23 cellular contexts compared by ENCODE assay signal in the genomic region with DNA sequence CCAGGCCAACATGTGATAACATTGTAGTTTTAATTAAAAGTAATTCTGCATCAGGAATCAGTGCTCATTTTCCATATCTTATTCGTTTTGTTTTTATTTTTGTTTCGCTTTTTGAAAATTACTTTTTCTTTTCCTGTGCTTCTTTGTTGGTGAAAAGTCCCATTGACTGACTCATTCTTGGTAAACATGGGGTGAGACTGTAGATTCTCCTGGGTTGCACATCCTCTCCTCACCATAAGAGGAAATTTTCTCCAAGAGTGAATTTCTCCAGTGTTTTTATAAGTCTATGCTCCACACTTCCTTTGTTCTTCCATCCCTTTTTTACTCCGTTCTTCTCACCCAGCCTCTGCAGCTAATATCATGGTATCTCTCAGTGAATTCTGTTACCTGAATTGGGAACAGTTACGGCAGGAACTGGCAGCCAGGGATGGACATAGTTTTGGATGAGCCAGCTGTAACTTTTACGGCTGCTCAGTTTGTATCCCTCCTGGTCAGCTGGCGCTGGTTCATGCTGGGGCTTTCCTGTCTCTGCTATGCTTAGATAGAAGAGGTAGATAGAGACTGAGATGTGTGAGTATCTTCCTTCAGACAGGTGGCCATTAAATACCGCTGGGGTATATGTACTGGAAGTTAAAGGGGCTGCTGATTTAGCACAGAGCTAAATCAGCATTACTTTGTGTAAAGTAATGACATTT.
A peak's percentile ranks its signal among the peaks of the same experiment; 100 is the strongest.
DNase-seq lines count a peak whose midpoint lies in the region; ATAC-seq, FAIRE-seq and TF ChIP-seq lines count a peak whose summit lies in the region.
"Had no signal": no experiment of that assay in that cellular context is flagged by ENCODE, and none has a peak within 500 bp of the region (broad histone marks: within the 10 kb centered on the region; RNA-seq: fewer than 3 reads in every experiment).

No MANE protein-coding gene starts in this region.

- dilution Hi-C loops in IMR-90 (cut with HindIII; ENCODE audit: low sequenced_read_pairs, unreplicated experiment): no loop called here

- H3K27me3 ChIP-seq in IMR-90 (ENCODE audit: control insufficient read depth, insufficient read depth, low read length) (no peaks in the 10 kb centered on the region), K562 (ENCODE audit: control insufficient read depth in 2 of 2, insufficient read depth in 2 of 2, low read length in 2 of 2) (no peaks in the 10 kb centered on the region), HepG2 (ENCODE audit: control insufficient read depth in 1 of 2, insufficient read depth in 2 of 2, low read length in 2 of 2) (no peaks in the 10 kb centered on the region)
- H3K27me3 ChIP-seq: MG63 had no signal

- DNase-seq in EL (peak; percentile 6), IMR-90 (peak; percentile 22), K562 (ENCODE audit: extremely low read depth in 1 of 4, low spot score in 3 of 4) (no peak), HepG2 (ENCODE audit: low spot score) (no peak), G401 (ENCODE audit: low spot score) (no peak), NCI-H1436 treated with DMSO at 0.1 percent for 48 hours (lab: John Stamatoyannopoulos, UW) (no peak)
- no peak for DNase-seq in NK-92 treated with Interleukin-12 subunit alpha and Interleukin-12 subunit beta, amount 100 ng/mL, for 24 hours (lab: John Stamatoyannopoulos, UW)
- DNase-seq: ACHN; Calu3; CD4-positive, CD25-positive, alpha-beta regulatory T cell; DMS79 treated with DMSO at 0.1 percent for 48 hours; MG63; NCI-H1105; NCI-H187 treated with DMSO at 0.1 percent for 48 hours; NCI-H2171; NCI-H446 treated with DMSO at 0.1 percent for 48 hours; NCI-H774; SK-N-SH had no signal

- peaks cover 2% of the 10 kb centered on the region; the same call in 1 of the 2 replicates for H3K4me1 ChIP-seq in IMR-90 (ENCODE audit: control insufficient read depth, insufficient read depth, low read length)
- no peaks in the 10 kb centered on the region for H3K4me1 ChIP-seq in K562 (replicated peaks in 1 of 2; ENCODE audit: control insufficient read depth in 2 of 2, insufficient read depth in 2 of 2, low read length in 2 of 2)
- no peaks in the 10 kb centered on the region for H3K4me1 ChIP-seq in HepG2 (ENCODE audit: insufficient read depth, low read length)

- H3K4me2 ChIP-seq in IMR-90 (ENCODE audit: low read depth, low read length): peak overlapping the region; percentile 35; the same call in 1 of the 2 replicates
- no peak overlapping the region for H3K4me2 ChIP-seq in K562 (ENCODE audit: insufficient read depth, low read length)
- no peak overlapping the region for H3K4me2 ChIP-seq in HepG2 (ENCODE audit: low read depth, low read length)
- H3K4me2 ChIP-seq: KMS-11, SK-N-SH had no signal

- no TSS peak for BruUV-seq in IMR-90 (replicated peaks; lab: Mats Ljungman, UMichigan)
- BruUV-seq in K562 (replicated peaks; lab: Mats Ljungman, UMichigan): no TSS peak
- no TSS peak for BruUV-seq in HepG2 (replicated peaks; lab: Mats Ljungman, UMichigan)

- CTCF ChIA-PET in IMR-90 (lab: Yijun Ruan, JAX) (no interaction called here), K562 (lab: Yijun Ruan, JAX; ENCODE audit: low intra/inter-chr PET ratio) (no interaction called here), HepG2 (lab: Yijun Ruan, JAX; ENCODE audit: low intra/inter-chr PET ratio, low total read pairs) (no interaction called here)

- H3K9ac ChIP-seq in IMR-90 (ENCODE audit: low read depth, low read length): no peak overlapping the region
- no peak overlapping the region for H3K9ac ChIP-seq in K562 (ENCODE audit: insufficient read depth in 1 of 2, low read depth in 2 of 2, low read length in 2 of 2)
- H3K9ac ChIP-seq in HepG2 (ENCODE audit: insufficient read depth, low read depth, low read length): no peak overlapping the region
- H3K9ac ChIP-seq: KMS-11, SK-N-SH had no signal

- H3K56ac ChIP-seq in IMR-90 (ENCODE audit: extremely low read depth, insufficient read depth, low read length): no peak overlapping the region

- H3K79me2 ChIP-seq in K562 (ENCODE audit: control insufficient read depth, insufficient read depth, low read length): no peaks in the 10 kb centered on the region
- peaks cover 3% of the 10 kb centered on the region for H3K79me2 ChIP-seq in HepG2 (ENCODE audit: insufficient read depth, low read length)

- H3K23ac ChIP-seq in IMR-90 (ENCODE audit: low read depth, low read length): no peak overlapping the region

- peaks cover 11 to 13% of the 10 kb centered on the region in 2 experiments for H3K79me1 ChIP-seq in IMR-90 (ENCODE audit: low read depth in 1 of 2, low read length in 2 of 2)

- no peak overlapping the region for H2AK5ac ChIP-seq in IMR-90 (ENCODE audit: low read depth, low read length)

- in situ Hi-C loops in IMR-90 (cut with MboI; ENCODE audit: low sequenced_read_pairs) (no loop called here), K562 (cut with MboI) (no loop called here), HepG2 (cut with HindIII; ENCODE audit: extremely low pct_ligation_motif_present, low pct_unique_long_range_greater_than_20kb) (no loop called here), G401 (cut with HindIII; ENCODE audit: low sequenced_read_pairs) (no loop called here)

- H3K9me3 ChIP-seq in IMR-90 (ENCODE audit: control insufficient read depth, insufficient read depth, low read length) (no peaks in the 10 kb centered on the region), K562 (replicated peaks; ENCODE audit: control insufficient read depth, insufficient read depth, low read depth, low read length) (no peaks in the 10 kb centered on the region), HepG2 (ENCODE audit: low read length) (no peaks in the 10 kb centered on the region)
- H3K9me3 ChIP-seq: HAP-1, MG63, SK-N-SH had no signal

- no peaks in the 10 kb centered on the region for H3K9me1 ChIP-seq in IMR-90 (ENCODE audit: insufficient read depth, low read length)
- H3K9me1 ChIP-seq in K562 (ENCODE audit: control insufficient read depth, insufficient read depth, low read length): no peaks in the 10 kb centered on the region

- H2AFZ ChIP-seq in IMR-90 (replicated peaks; ENCODE audit: low read length, poor library complexity) (no peak overlapping the region), K562 (ENCODE audit: low read depth, low read length) (no peak overlapping the region), HepG2 (ENCODE audit: low read length) (no peak overlapping the region)

- FAIRE-seq in K562 (lab: Jason Lieb, UNC): peak; percentile 56
- FAIRE-seq in HepG2 (lab: Jason Lieb, UNC): no peak
- FAIRE-seq: HTR-8/SVneo had no signal

- H3K18ac ChIP-seq in IMR-90 (ENCODE audit: low read depth, low read length): peak overlapping the region; percentile 7; the same call in 1 of the 2 replicates

- H3K4me3 ChIP-seq in IMR-90 (ENCODE audit: insufficient read depth, low read depth, low read length): no peak overlapping the region
- no peak overlapping the region for H3K4me3 ChIP-seq in K562
- no peak overlapping the region for H3K4me3 ChIP-seq in HepG2 (replicated peaks in 1 of 3; ENCODE audit: insufficient read depth in 1 of 3, low read depth in 2 of 3, low read length in 3 of 3)
- H3K4me3 ChIP-seq: HAP-1, MG63 had no signal

- H4K20me1 ChIP-seq in IMR-90 (ENCODE audit: insufficient read depth, low read length) (no peaks in the 10 kb centered on the region), K562 (replicated peaks; ENCODE audit: control insufficient read depth, insufficient read depth, low read length) (no peaks in the 10 kb centered on the region), HepG2 (ENCODE audit: insufficient read depth, low read length) (no peaks in the 10 kb centered on the region)

- peak overlapping the region; percentile 8; the same call in 1 of the 2 replicates for H4K5ac ChIP-seq in IMR-90 (ENCODE audit: low read depth, low read length)

- no peak overlapping the region for H2BK20ac ChIP-seq in IMR-90 (ENCODE audit: low read depth, low read length)

- TF ChIP-seq POLR2A in IMR-90 (IDR thresholded peaks at IDR 0.05; ENCODE audit: low read depth, low read length) (no peak), K562 (conservative IDR thresholded peaks at IDR 0.05) (no peak), HepG2 (IDR thresholded peaks at IDR 0.05; ENCODE audit: insufficient read depth in 1 of 2, low read depth in 2 of 2, low read length in 2 of 2) (no peak)

- no CpG with 5 or more reads among the region's 7 CpGs for WGBS in IMR-90 (ENCODE audit: extremely low coverage in 2 of 2, insufficient read length in 1 of 2), 2 experiments
- WGBS in K562 (ENCODE audit: insufficient coverage, low coverage, missing lambda C conversion rate): 78% methylated on average over 7 of the region's 7 CpGs
- WGBS in HepG2 (ENCODE audit: low lambda C conversion rate): 97% methylated on average over 7 of the region's 7 CpGs

- peak overlapping the region in 1 of 2 experiments; percentile 35; a peak in 2 of 4 replicates for H4K8ac ChIP-seq in IMR-90 (ENCODE audit: low read depth in 2 of 2, low read length in 2 of 2)

- H3K36me3 ChIP-seq in IMR-90 (ENCODE audit: control insufficient read depth, insufficient read depth, low read length): peaks cover 4% of the 10 kb centered on the region; the same call in 1 of the 2 replicates
- peaks cover 17% of the 10 kb centered on the region for H3K36me3 ChIP-seq in K562 (ENCODE audit: control insufficient read depth, insufficient read depth, low read length)
- H3K36me3 ChIP-seq in HepG2 (replicated peaks in 1 of 2; ENCODE audit: control insufficient read depth in 1 of 2, insufficient read depth in 2 of 2, low read length in 2 of 2): peaks cover 4 to 44% of the 10 kb centered on the region in 2 experiments

- TF ChIP-seq CTCF in IMR-90 (conservative IDR thresholded peaks at IDR 0.05; ENCODE audit: low read depth, low read length): no peak
- no peak for TF ChIP-seq CTCF in K562 (IDR thresholded peaks at IDR 0.05 in 2 of 3, conservative IDR thresholded peaks at IDR 0.05 in 1 of 3; ENCODE audit: insufficient read depth in 2 of 3, low read depth in 1 of 3, low read length in 3 of 3)
- TF ChIP-seq CTCF in HepG2 (CRISPR knock-in tag; IDR thresholded peaks at IDR 0.05): no peak

- no peak overlapping the region for H2AK9ac ChIP-seq in IMR-90 (replicated peaks; ENCODE audit: low read depth, low read length, poor library complexity)

- peak overlapping the region; percentile 31 for H2BK5ac ChIP-seq in IMR-90 (ENCODE audit: low read depth, low read length, poor library complexity, severe bottlenecking)

- no peak overlapping the region for H3K14ac ChIP-seq in IMR-90 (replicated peaks; ENCODE audit: low read depth, low read length)

- H3K4ac ChIP-seq in IMR-90 (ENCODE audit: low read depth, low read length): no peak overlapping the region; the same call in 1 of the 2 replicates

- POLR2A ChIA-PET in IMR-90 (lab: Charles Lee; ENCODE audit: unreplicated experiment): no interaction called here
- POLR2A ChIA-PET in K562 (lab: Yijun Ruan, JAX): no interaction called here
- POLR2A ChIA-PET in HepG2 (lab: Yijun Ruan, JAX): no interaction called here

- no peak for ATAC-seq in IMR-90 (ENCODE audit: low read depth)
- ATAC-seq in K562: no peak
- ATAC-seq in HepG2: no peak; the same call in 2 of the 3 replicates
- ATAC-seq: Panc1, Right ventricle myocardium inferior had no signal

- H3K27ac ChIP-seq in IMR-90 (ENCODE audit: insufficient read depth, low read length): no peak overlapping the region
- no peak overlapping the region for H3K27ac ChIP-seq in K562 (ENCODE audit: extremely low read depth, low read depth, low read length)
- no peak overlapping the region for H3K27ac ChIP-seq in HepG2 (ENCODE audit: extremely low read length, insufficient read depth, low read length)
- H3K27ac ChIP-seq: KMS-11 had no signal

- H4K91ac ChIP-seq in IMR-90 (ENCODE audit: insufficient read depth, low read depth, low read length): no peak overlapping the region

- H2BK120ac ChIP-seq in IMR-90 (ENCODE audit: low read depth, low read length): no peak overlapping the region

- H2BK15ac ChIP-seq in IMR-90 (ENCODE audit: low read depth, low read length): no peak overlapping the region

- TF ChIP-seq EP300 in K562 (IDR thresholded peaks at IDR 0.05; ENCODE audit: low read length) (no peak), HepG2 (IDR thresholded peaks at IDR 0.05; ENCODE audit: low read depth in 2 of 2, low read length in 2 of 2) (no peak), HepG2 (CRISPR knock-in tag; IDR thresholded peaks at IDR 0.05; ENCODE audit: borderline replicate concordance) (no peak)

- no peak for TF ChIP-seq RAD21 in IMR-90 (IDR thresholded peaks at IDR 0.05; ENCODE audit: low read length)
- no peak for TF ChIP-seq RAD21 in K562 (CRISPR knock-in tag; conservative IDR thresholded peaks at IDR 0.05 in 1 of 2, IDR thresholded peaks at IDR 0.05 in 1 of 2)
- TF ChIP-seq RAD21 in HepG2 (CRISPR knock-in tag; IDR thresholded peaks at IDR 0.05): no peak

- intact Hi-C loops in IMR-90 (cut with micrococcal nuclease) (no loop called here), K562 (cut with micrococcal nuclease) (no loop called here), HepG2 (cut with micrococcal nuclease; ENCODE audit: unreplicated experiment) (no loop called here)

Comparison
In these comparisons a context has a peak if more than half of its experiments do, and no peak if none do; other contexts are left out.
1. DNase-seq: peak in EL (single experiment) and IMR-90 (single experiment); none in K562 (0 of 4), HepG2 (single experiment), NK-92 treated with Interleukin-12 subunit alpha and Interleukin-12 subunit beta, amount 100 ng/mL, for 24 hours (single experiment), G401 (single experiment) and NCI-H1436 treated with DMSO at 0.1 percent for 48 hours (single experiment).